18 cellular contexts compared by ENCODE assay signal in the genomic region with DNA sequence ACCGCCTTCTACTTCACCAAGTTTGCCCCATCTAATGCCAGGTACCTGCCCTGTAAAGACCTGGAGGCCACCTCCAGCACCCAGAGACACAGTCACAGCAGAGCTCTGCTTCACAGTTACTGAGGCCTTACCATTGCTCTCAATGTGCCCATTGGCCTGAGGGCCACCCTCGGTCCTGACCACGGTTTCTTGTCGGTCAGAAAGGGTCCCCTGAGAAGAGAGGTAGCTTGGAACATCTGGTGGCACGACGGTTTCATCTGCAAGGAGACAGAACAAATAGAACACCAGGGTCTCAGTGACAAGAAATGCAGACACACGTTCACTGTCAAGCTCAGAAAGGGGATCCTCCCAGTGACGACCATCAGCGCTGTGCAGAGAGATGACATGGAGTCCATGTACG.
"Had no signal": no experiment of that assay in that cellular context is flagged by ENCODE, and none has a peak within 500 bp of the region (broad histone marks: within the 10 kb centered on the region; RNA-seq: fewer than 3 reads in every experiment).

No MANE protein-coding gene starts in this region.

- DNase-seq: activated CD4-positive, alpha-beta T cell treated with anti-CD3 and anti-CD28 coated beads, Interleukin-2, amount 50 U/mL, for 4 hours; activated naive CD4-positive, alpha-beta T cell treated with anti-CD3 and anti-CD28 coated beads for 36 hours; activated T-cell treated with anti-CD3 and anti-CD28 coated beads for 4 hours; effector memory CD4-positive, alpha-beta T cell; foreskin fibroblast; natural killer cell; occipital lobe; stimulated activated CD4-positive, alpha-beta T cell treated with anti-CD3 and anti-CD28 coated beads, Interleukin-4, amount 100 ng/mL, for 4 hours; stimulated activated naive CD4-positive, alpha-beta T cell; SW 1271; T-helper 2 cell; WERI-Rb-1 had no signal

- H3K9me3 Mint-ChIP-seq: activated naive CD4-positive, alpha-beta T cell treated with anti-CD3 and anti-CD28 coated beads for 36 hours; natural killer cell had no signal

- H3K27me3 ChIP-seq: ascending aorta, breast epithelium, tibial nerve had no signal

- H3K27ac Mint-ChIP-seq: activated naive CD4-positive, alpha-beta T cell treated with anti-CD3 and anti-CD28 coated beads for 36 hours; natural killer cell had no signal

- H3K4me3 Mint-ChIP-seq: activated naive CD4-positive, alpha-beta T cell treated with anti-CD3 and anti-CD28 coated beads for 36 hours; natural killer cell had no signal

- H3K9me3 ChIP-seq: ascending aorta, breast epithelium, tibial nerve had no signal

- H3K4me3 ChIP-seq: ascending aorta, breast epithelium, lung, tibial nerve had no signal

- ATAC-seq: left lobe of liver, natural killer cell, sciatic nerve had no signal

- H3K27ac ChIP-seq: ascending aorta, breast epithelium, tibial nerve, WERI-Rb-1 had no signal
